Comparison of ENCODE assay signal across 24 cellular contexts in genomic region chr1:37332126-37332525, GRCh38.
"Had no signal": no experiment of that assay in that cellular context is flagged by ENCODE, and none has a peak within 500 bp of the region (broad histone marks: within the 10 kb centered on the region; RNA-seq: fewer than 3 reads in every experiment).

No MANE protein-coding gene starts in this region.

- H3K36me3 ChIP-seq: stomach, suprapubic skin, thoracic aorta, thyroid gland, tibial artery, tibial nerve, transverse colon, upper lobe of left lung, upper lobe of right lung, uterus, vagina had no signal

- H3K4me3 ChIP-seq: stomach, suprapubic skin, testis, thoracic aorta, thyroid gland, tibial artery, tibial nerve, transverse colon, upper lobe of left lung, upper lobe of right lung, uterus, vagina had no signal

- H3K27me3 ChIP-seq: testis, thyroid gland, tibial nerve, transverse colon, upper lobe of left lung, uterus, vagina had no signal

- H3K4me1 ChIP-seq: stomach, suprapubic skin, testis, thyroid gland, tibial artery, tibial nerve, transverse colon, upper lobe of left lung, upper lobe of right lung, uterus, vagina had no signal

- H3K27ac ChIP-seq: stomach, suprapubic skin, testis, thoracic aorta, thyroid gland, tibial artery, tibial nerve, transverse colon, upper lobe of left lung, upper lobe of right lung, uterus, vagina had no signal

- DNase-seq: stimulated activated CD4-positive, alpha-beta T cell treated with anti-CD3 and anti-CD28 coated beads, Interleukin-2, amount 100 ng/mL, for 48 hours; stimulated activated CD4-positive, alpha-beta T cell treated with anti-CD3 and anti-CD28 coated beads, Interleukin-4, amount 100 ng/mL, for 1 hour; stimulated activated CD4-positive, alpha-beta T cell treated with anti-CD3 and anti-CD28 coated beads, Interleukin-4, amount 100 ng/mL, for 24 hours; stimulated activated CD4-positive, alpha-beta T cell treated with anti-CD3 and anti-CD28 coated beads, Interleukin-4, amount 100 ng/mL, for 4 hours; stimulated activated CD8-positive, alpha-beta memory T cell treated with anti-CD3 and anti-CD28 coated beads, Interleukin-4, amount 100 ng/mL, for 48 hours; stimulated activated naive B cell treated with anti-CD40 and anti-IgM and Interleukin-4, amounts not matched to agents 10 μg/mL and 1 μg/mL and 100 μg/mL, for 72 hours; stimulated activated naive CD4-positive, alpha-beta T cell; stimulated activated naive CD4-positive, alpha-beta T cell treated with Interleukin-2 at 50 U/mL for 16 hours; stimulated activated naive CD8-positive, alpha-beta T cell treated with anti-CD3 and anti-CD28 coated beads, Interleukin-15, amount 100 ng/mL, for 72 hours; stimulated activated naive CD8-positive, alpha-beta T cell treated with anti-CD3 and anti-CD28 coated beads, Interleukin-15, Interleukin-2, amounts not matched to agents 100 U/mL and 50 U/mL, for 24 hours; stomach; substantia nigra; testis; thyroid gland; tibial artery; transverse colon; trophoblast cell; upper lobe of left lung; upper lobe of right lung; uterus had no signal

- H3K9me3 ChIP-seq: suprapubic skin, testis, thoracic aorta, thyroid gland, transverse colon, upper lobe of right lung, uterus, vagina had no signal
